9 cellular contexts compared by ENCODE assay signal in genomic region chr10:133124357-133125211, GRCh38. TPM values are rescaled to one million over a fixed set of nuclear protein-coding genes. Genes with fewer than 3 reads are reported as not detected.
DNase-seq lines count a peak whose midpoint lies in the region; ATAC-seq, FAIRE-seq and TF ChIP-seq lines count a peak whose summit lies in the region.
"Had no signal": no experiment of that assay in that cellular context is flagged by ENCODE, and none has a peak within 500 bp of the region (broad histone marks: within the 10 kb centered on the region; RNA-seq: fewer than 3 reads in every experiment).

No MANE protein-coding gene starts in this region.

- peaks cover 2% of the 10 kb centered on the region for H3K27me3 Mint-ChIP-seq in endodermal cell (ENCODE audit: insufficient read depth)
- H3K27me3 Mint-ChIP-seq in natural killer cell (ENCODE audit: low read depth in 2 of 2) = peaks cover 9 to 11% of the 10 kb centered on the region in 2 donors

- no peak overlapping the region for H3K27ac ChIP-seq in C4-2B
- no peak overlapping the region for H3K27ac ChIP-seq in endodermal cell (ENCODE audit: low read depth, low read length)

- H3K4me3 ChIP-seq in MG63 (no peak overlapping the region), endodermal cell (ENCODE audit: low read length) (no peak overlapping the region)

- H3K9me3 ChIP-seq in MG63 (no peaks in the 10 kb centered on the region), endodermal cell (ENCODE audit: control insufficient read depth, low read length) (no peaks in the 10 kb centered on the region)

- H3K27ac Mint-ChIP-seq in endodermal cell (no peak overlapping the region), natural killer cell (no peak overlapping the region)

- H3K4me1 Mint-ChIP-seq in endodermal cell = no peaks in the 10 kb centered on the region
- peaks cover 11 to 12% of the 10 kb centered on the region in 2 donors for H3K4me1 Mint-ChIP-seq in natural killer cell

- H3K36me3 Mint-ChIP-seq in endodermal cell (ENCODE audit: low read depth) (no peaks in the 10 kb centered on the region), natural killer cell (no peaks in the 10 kb centered on the region)

- H3K9ac ChIP-seq in endodermal cell (ENCODE audit: extremely low read depth, low read length, poor library complexity, severe bottlenecking) = no peak overlapping the region

- H3K4me3 Mint-ChIP-seq in endodermal cell (no peak overlapping the region), natural killer cell (no peak overlapping the region)

- FAIRE-seq in GM19239 (lab: Jason Lieb, UNC) = no peak

- H3K9me3 Mint-ChIP-seq in endodermal cell = peaks cover 4% of the 10 kb centered on the region
- no peaks in the 10 kb centered on the region for H3K9me3 Mint-ChIP-seq in natural killer cell

- intact Hi-C loops in natural killer cell (cut with micrococcal nuclease) = no loop called here

- DNase-seq in MG63 (peak; percentile 33), endodermal cell (peak; percentile 87), natural killer cell (peak; percentile 17), GM19239 (ENCODE audit: insufficient read length, low spot score) (no peak), GM19238 (ENCODE audit: insufficient read length, low spot score) (no peak)

- H3K27me3 ChIP-seq in MG63 = peaks cover 5% of the 10 kb centered on the region; the same call in 1 of the 2 replicates
- no peaks in the 10 kb centered on the region for H3K27me3 ChIP-seq in endodermal cell (ENCODE audit: control insufficient read depth, insufficient read depth, low read length, poor library complexity, severe bottlenecking)

- TF ChIP-seq CTCF in C4-2B (conservative IDR thresholded peaks at IDR 0.05) (peak; percentile 95), endodermal cell (conservative IDR thresholded peaks at IDR 0.05) (peak; percentile 81), natural killer cell (IDR thresholded peaks at IDR 0.05) (peak; percentile 33)

- peak in 2 of 3 donors; percentile 32 to 38 for ATAC-seq in natural killer cell
- ATAC-seq in HG02588 (IDR thresholded peaks at IDR 0.05; ENCODE audit: unreplicated experiment) = no peak
- no peak for ATAC-seq in HG03378 (IDR thresholded peaks at IDR 0.05; ENCODE audit: unreplicated experiment)

- H3K36me3 ChIP-seq in MG63 (no peaks in the 10 kb centered on the region), endodermal cell (ENCODE audit: control insufficient read depth, insufficient read depth, low read length) (no peaks in the 10 kb centered on the region)

- WGBS in endodermal cell (ENCODE audit: insufficient coverage in 1 of 2, insufficient read length in 1 of 2), 2 experiments = 39 to 60% methylated on average over 20 to 58 of the region's 58 CpGs

- no peaks in the 10 kb centered on the region for H3K4me1 ChIP-seq in endodermal cell (ENCODE audit: control insufficient read depth, insufficient read depth, low read length)

RNA-seq across cellular contexts. Expression of gene KNDC1, which starts 35.4 kb away (rescaled TPM):
- 0.92 and 1.5 TPM in 2 replicates for total RNA-seq in MG63 (2014; rRNA removed; shearing (Covaris generic); ENCODE audit: low replicate concordance)
- total RNA-seq in endodermal cell (1 to 10 TPM; 6.5 to 9.6 TPM), natural killer cell (1 to 10 TPM in 2 of 3 donors, not detected in 1; 2.1 to 5.9 TPM)
- 7.3 TPM for polyA plus RNA-seq in endodermal cell (2013, experiment 1 of 2)
- polyA plus RNA-seq in endodermal cell (2013, experiment 2 of 2) = 4.6 TPM

RNA-seq across cellular contexts. Expression of gene ADGRA1, which starts 36.9 kb away (rescaled TPM):
- total RNA-seq in MG63 (2014; rRNA removed; shearing (Covaris generic); ENCODE audit: low replicate concordance) = not detected in 2 replicates
- total RNA-seq in endodermal cell (1 to 10 TPM in 1 of 2 donors, under 1 TPM in 1; 0.24 to 1.0 TPM), natural killer cell (not detected)
- 5.6 TPM for polyA plus RNA-seq in endodermal cell (2013, experiment 1 of 2)
- 6.9 TPM for polyA plus RNA-seq in endodermal cell (2013, experiment 2 of 2)
- total RNA-seq: urinary bladder had no signal

Comparison
In these comparisons a context has a peak if more than half of its experiments do, and no peak if none do; other contexts are left out.
1. CTCF ChIP-seq: peak in every context shown above with its lines; median percentile 95 in C4-2B; 81 in endodermal cell; 33 in natural killer cell.
2. DNase-seq: peak in MG63 (single experiment), endodermal cell (single experiment) and natural killer cell (single experiment); none in GM19239 (single experiment) and GM19238 (single experiment).
3. ATAC-seq: peak in natural killer cell (2 of 3); none in HG02588 (single experiment) and HG03378 (single experiment).